Comparison of ENCODE assay signal across 1 cellular context in genomic region chr4:183182873-183183725, GRCh38.
TF ChIP-seq lines count a peak whose summit lies in the region.

No MANE protein-coding gene starts in this region.

TF ChIP-seq in HEK293, 187 proteins besides CTCF, POLR2A, EP300 and RAD21 (continued from another document):
- TF ChIP-seq ZBTB11 (tag by site-specific recombination; conservative IDR thresholded peaks at IDR 0.05; ENCODE audit: low read depth) (no peak), PATZ1 (tag by site-specific recombination; IDR thresholded peaks at IDR 0.05) (peak; percentile 41; the same call in 1 of the 2 replicates), HOXD13 (CRISPR knock-in tag; IDR thresholded peaks at IDR 0.05; ENCODE audit: borderline replicate concordance) (no peak), EGR2 (tag by site-specific recombination; IDR thresholded peaks at IDR 0.05; ENCODE audit: low read depth) (no peak), ZNF23 (tag by site-specific recombination; IDR thresholded peaks at IDR 0.05; ENCODE audit: borderline replicate concordance) (no peak), ZNF561 (tag by site-specific recombination; IDR thresholded peaks at IDR 0.05; ENCODE audit: borderline replicate concordance) (no peak), SP7 (tag by site-specific recombination; IDR thresholded peaks at IDR 0.05) (peak; percentile 91), SCRT2 (tag by site-specific recombination; IDR thresholded peaks at IDR 0.05) (no peak), ZNF341 (tag by site-specific recombination; IDR thresholded peaks at IDR 0.05; ENCODE audit: low read depth) (no peak), ZNF747 (tag by site-specific recombination; IDR thresholded peaks at IDR 0.05) (no peak), ZBTB7A (tag by site-specific recombination; IDR thresholded peaks at IDR 0.05; ENCODE audit: low read depth) (no peak), ZFP69B (tag by site-specific recombination; IDR thresholded peaks at IDR 0.05) (no peak), ZNF394 (tag by site-specific recombination; IDR thresholded peaks at IDR 0.05; ENCODE audit: borderline replicate concordance) (peak; percentile 90; the same call in 1 of the 2 replicates), ZNF138 (tag by site-specific recombination; IDR thresholded peaks at IDR 0.05; ENCODE audit: borderline replicate concordance) (no peak), TSHZ1 (tag by site-specific recombination; IDR thresholded peaks at IDR 0.05; ENCODE audit: borderline replicate concordance) (peak; percentile 71; the same call in 1 of the 2 replicates), ZNF362 (tag by site-specific recombination; IDR thresholded peaks at IDR 0.05) (peak; percentile 41; the same call in 1 of the 2 replicates), ZNF664 (tag by site-specific recombination; IDR thresholded peaks at IDR 0.05) (no peak), ZSCAN16 (tag by site-specific recombination; IDR thresholded peaks at IDR 0.05) (no peak), GLI4 (tag by site-specific recombination; IDR thresholded peaks at IDR 0.05) (no peak), ZNF239 (tag by site-specific recombination; IDR thresholded peaks at IDR 0.05) (no peak), BCL11A (tag by site-specific recombination; IDR thresholded peaks at IDR 0.05; ENCODE audit: low read depth) (0 out of 2 replicates have a peak, but pooled peaks have one; percentile 36), ZNF311 (tag by site-specific recombination; IDR thresholded peaks at IDR 0.05; ENCODE audit: borderline replicate concordance) (no peak), ZNF600 (tag by site-specific recombination; IDR thresholded peaks at IDR 0.05) (0 out of 2 replicates have a peak, but pooled peaks have one; percentile 36), WT1 (tag by site-specific recombination; IDR thresholded peaks at IDR 0.05) (peak; percentile 75), ZNF302 (tag by site-specific recombination; IDR thresholded peaks at IDR 0.05; ENCODE audit: low read depth) (no peak), ZNF26 (tag by site-specific recombination; IDR thresholded peaks at IDR 0.05) (no peak), MZF1 (tag by site-specific recombination; IDR thresholded peaks at IDR 0.05; ENCODE audit: borderline replicate concordance) (no peak), ZNF292 (tag by site-specific recombination; IDR thresholded peaks at IDR 0.05; ENCODE audit: borderline replicate concordance, low read depth) (no peak), ZNF610 (tag by site-specific recombination; IDR thresholded peaks at IDR 0.05; ENCODE audit: borderline replicate concordance) (no peak), KLF7 (tag by site-specific recombination; IDR thresholded peaks at IDR 0.05; ENCODE audit: borderline replicate concordance) (no peak), ELK4 (IDR thresholded peaks at IDR 0.05; ENCODE audit: borderline replicate concordance, low read depth, low read length) (no peak), ZNF274 (IDR thresholded peaks at IDR 0.05; ENCODE audit: low read length) (no peak), ZNF274 (tag by site-specific recombination; IDR thresholded peaks at IDR 0.05; ENCODE audit: borderline replicate concordance) (no peak), OSR2 (tag by site-specific recombination; IDR thresholded peaks at IDR 0.05) (peak; percentile 95), ZNF449 (tag by site-specific recombination; IDR thresholded peaks at IDR 0.05) (peak; percentile 19; the same call in 1 of the 2 replicates), ZFP41 (tag by site-specific recombination; IDR thresholded peaks at IDR 0.05; ENCODE audit: borderline replicate concordance) (no peak), ZNF654 (tag by site-specific recombination; IDR thresholded peaks at IDR 0.05; ENCODE audit: low read depth) (no peak), ZNF146 (tag by site-specific recombination; IDR thresholded peaks at IDR 0.05) (no peak), FEZF1 (tag by site-specific recombination; IDR thresholded peaks at IDR 0.05) (peak; percentile 60), ZNF398 (tag by site-specific recombination; IDR thresholded peaks at IDR 0.05) (no peak; the same call in 1 of the 2 replicates), ZNF24 (tag by site-specific recombination; IDR thresholded peaks at IDR 0.05) (peak; percentile 87), ZNF426 (tag by site-specific recombination; IDR thresholded peaks at IDR 0.05) (no peak), ZNF548 (tag by site-specific recombination; IDR thresholded peaks at IDR 0.05) (no peak), ZSCAN5A (tag by site-specific recombination; IDR thresholded peaks at IDR 0.05) (no peak), ZNF621 (tag by site-specific recombination; IDR thresholded peaks at IDR 0.05) (no peak)
